In genomic region chr1:40252601-40253000, GRCh38 we compare ENCODE assay signal across 19 cellular contexts. TPM values are rescaled to one million over a fixed set of nuclear protein-coding genes. Genes with fewer than 3 reads are reported as not detected.
A peak's percentile ranks its signal among the peaks of the same experiment; 100 is the strongest.
DNase-seq lines count a peak whose midpoint lies in the region; ATAC-seq and TF ChIP-seq lines count a peak whose summit lies in the region.
"Had no signal": no experiment of that assay in that cellular context is flagged by ENCODE, and none has a peak within 500 bp of the region (broad histone marks: within the 10 kb centered on the region; RNA-seq: fewer than 3 reads in every experiment).

No MANE protein-coding gene starts in this region.

- H3K9me3 ChIP-seq in MG63: no peaks in the 10 kb centered on the region
- H3K9me3 ChIP-seq: BE2C, HAP-1 had no signal

- DNase-seq in EH (ENCODE audit: low read depth) (peak; percentile 14), NCI-H226 (peak; percentile 28), choroid plexus epithelial cell (ENCODE audit: low read depth) (peak; percentile 15), fibroblast of the aortic adventitia (ENCODE audit: low read depth) (peak; percentile 43), left lobe of liver (ENCODE audit: low spot score) (no peak), coronary artery (ENCODE audit: low spot score) (no peak), MG63 (no peak)
- DNase-seq: BE2C; C1 segment of cervical spinal cord; CD4-positive, CD25-positive, alpha-beta regulatory T cell; CD8-positive, alpha-beta memory T cell; COR-L47; DMS 273 treated with DMSO at 0.1 percent for 48 hours; DMS53; DND-41; GM23248 had no signal

- TF ChIP-seq CTCF in choroid plexus epithelial cell (conservative IDR thresholded peaks at IDR 0.05; ENCODE audit: low read depth, low read length): no peak
- TF ChIP-seq CTCF in fibroblast of the aortic adventitia (IDR thresholded peaks at IDR 0.05; ENCODE audit: insufficient read depth, low read length): no peak
- TF ChIP-seq CTCF in coronary artery (IDR thresholded peaks at IDR 0.05): no peak

- no peaks in the 10 kb centered on the region for H3K27me3 ChIP-seq in MG63
- H3K27me3 ChIP-seq: BE2C had no signal

- no peak overlapping the region for H3K4me3 ChIP-seq in choroid plexus epithelial cell (ENCODE audit: low read depth, low read length)
- H3K4me3 ChIP-seq in fibroblast of the aortic adventitia (ENCODE audit: low read depth, low read length): no peak overlapping the region
- H3K4me3 ChIP-seq in coronary artery: no peak overlapping the region
- H3K4me3 ChIP-seq in MG63: no peak overlapping the region
- H3K4me3 ChIP-seq: GM23248, HAP-1 had no signal

- no peak for ATAC-seq in left lobe of liver

- H3K27ac ChIP-seq in coronary artery: no peak overlapping the region
- H3K27ac ChIP-seq: GM23248 had no signal

- no peaks in the 10 kb centered on the region; the same call in 1 of the 2 replicates for H3K36me3 ChIP-seq in MG63
- H3K36me3 ChIP-seq: HAP-1 had no signal

RNA-seq across cellular contexts. Expression of gene TMCO2, which starts 4.9 kb away (rescaled TPM):
- total RNA-seq in fibroblast of the aortic adventitia (ENCODE audit: low replicate concordance) (not detected in 2 replicates), left lobe of liver (not detected)
- total RNA-seq in MG63 (2014; rRNA removed; shearing (Covaris generic); ENCODE audit: low replicate concordance): not detected in 2 replicates
- total RNA-seq: A172; CD4-positive, CD25-positive, alpha-beta regulatory T cell; CD8-positive, alpha-beta memory T cell; GM23248; H4 had no signal

RNA-seq across cellular contexts. Expression of gene ZMPSTE24, which starts 5.4 kb away (rescaled TPM):
- total RNA-seq in fibroblast of the aortic adventitia (ENCODE audit: low replicate concordance): 41.0 and 103 TPM in 2 replicates
- total RNA-seq in left lobe of liver: 19.5 TPM
- total RNA-seq in MG63 (2014; rRNA removed; shearing (Covaris generic); ENCODE audit: low replicate concordance): 36.7 and 52.8 TPM in 2 replicates

Comparison
In these comparisons a context has a peak if more than half of its experiments do, and no peak if none do; other contexts are left out.
1. DNase-seq: peak in EH (single experiment), NCI-H226 (single experiment), choroid plexus epithelial cell (single experiment) and fibroblast of the aortic adventitia (single experiment); none in left lobe of liver (single experiment), coronary artery (single experiment) and MG63 (single experiment).